ENCODE assay signal across 22 cellular contexts in genomic region chr6:116323863-116324262, GRCh38. TPM values are rescaled to one million over a fixed set of nuclear protein-coding genes. Genes with fewer than 3 reads are reported as not detected.
DNase-seq lines count a peak whose midpoint lies in the region; ATAC-seq and TF ChIP-seq lines count a peak whose summit lies in the region.
"Had no signal": no experiment of that assay in that cellular context is flagged by ENCODE, and none has a peak within 500 bp of the region (broad histone marks: within the 10 kb centered on the region; RNA-seq: fewer than 3 reads in every experiment).

No MANE protein-coding gene starts in this region.

- no peaks in the 10 kb centered on the region for H3K27me3 Mint-ChIP-seq in T-helper 17 cell
- H3K27me3 Mint-ChIP-seq in nephron progenitor cell (ENCODE audit: low read depth, poor library complexity): peaks cover 2% of the 10 kb centered on the region

- no peaks in the 10 kb centered on the region for H3K27me3 ChIP-seq in HUES48 (ENCODE audit: control insufficient read depth, insufficient read depth, low read length)
- no peaks in the 10 kb centered on the region for H3K27me3 ChIP-seq in iPS DF 6.9 (ENCODE audit: control insufficient read depth, insufficient read depth, low read length)
- H3K27me3 ChIP-seq: MG63, SJSA1 had no signal

- H3K4me1 Mint-ChIP-seq in T-helper 17 cell: no peaks in the 10 kb centered on the region
- peaks cover 23% of the 10 kb centered on the region for H3K4me1 Mint-ChIP-seq in nephron progenitor cell

- peaks cover 63% of the 10 kb centered on the region for H3K4me1 ChIP-seq in HUES48 (ENCODE audit: control insufficient read depth, insufficient read depth, low read length)
- peaks cover 6% of the 10 kb centered on the region; the same call in 1 of the 2 replicates for H3K4me1 ChIP-seq in iPS DF 6.9 (ENCODE audit: control insufficient read depth, insufficient read depth, low read length)
- H3K4me1 ChIP-seq in OCI-LY7 (ENCODE audit: insufficient read depth, low read length, poor library complexity, severe bottlenecking): no peaks in the 10 kb centered on the region
- H3K4me1 ChIP-seq: Caco-2, SJSA1 had no signal

- H3K9me3 Mint-ChIP-seq in nephron progenitor cell: no peaks in the 10 kb centered on the region
- H3K9me3 Mint-ChIP-seq: CD8-positive, alpha-beta T cell had no signal

- no peaks in the 10 kb centered on the region for H3K79me2 ChIP-seq in OCI-LY7 (ENCODE audit: insufficient read depth, low read depth, low read length)

- H3K4me2 ChIP-seq in OCI-LY7 (ENCODE audit: low read length): no peak overlapping the region
- H3K4me2 ChIP-seq: PC-9 had no signal

- WGBS in iPS DF 6.9 (ENCODE audit: insufficient coverage, insufficient read length): no CpG with 5 or more reads among the region's 1 CpG

- no peak for ATAC-seq in T-helper 17 cell
- ATAC-seq: CD8-positive, alpha-beta T cell; GM12878; Right ventricle myocardium inferior had no signal

- BruUV-seq in OCI-LY7 (replicated peaks; lab: Mats Ljungman, UMichigan): no TSS peak

- peak overlapping the region; percentile 56 for H3K27ac Mint-ChIP-seq in T-helper 17 cell
- H3K27ac Mint-ChIP-seq in nephron progenitor cell: peak overlapping the region; percentile 8
- H3K27ac Mint-ChIP-seq: CD8-positive, alpha-beta T cell had no signal

- CTCF ChIA-PET in OCI-LY7 (lab: Charles Lee; ENCODE audit: unreplicated experiment): no interaction called here

- H4K20me1 ChIP-seq in OCI-LY7 (ENCODE audit: insufficient read depth, low read length): no peaks in the 10 kb centered on the region

- intact Hi-C loops in OCI-LY7 (cut with micrococcal nuclease; ENCODE audit: unreplicated experiment): no loop called here

- no peak overlapping the region for H3K9ac ChIP-seq in HUES48 (ENCODE audit: low read depth, low read length)

- H3K27ac ChIP-seq in HUES48 (ENCODE audit: low read depth, low read length) (peak overlapping the region; percentile 64), iPS DF 6.9 (ENCODE audit: low read length) (no peak overlapping the region), OCI-LY7 (ENCODE audit: low read depth, low read length, poor library complexity, severe bottlenecking) (no peak overlapping the region)
- H3K27ac ChIP-seq: C4-2B, PC-9, SJSA1 had no signal

- DNase-seq in T-helper 17 cell: no peak
- peak; percentile 31 for DNase-seq in iPS DF 6.9 (ENCODE audit: low read depth, low spot score)
- DNase-seq in nephron progenitor cell: no peak
- no peak for DNase-seq in NCI-H2107 (lab: John Stamatoyannopoulos, UW)
- DNase-seq in T-helper 9 cell: no peak
- no peak for DNase-seq in OCI-LY7 (ENCODE audit: low spot score)
- DNase-seq: Caco-2; CD8-positive, alpha-beta T cell; GDM1; IMR-90; KG1; MG63; NCI-H146; NCI-H1930; NCI-H226; NCI-H510A; PC-9 had no signal

- POLR2A ChIA-PET in OCI-LY7 (lab: Charles Lee): interaction anchor here (0.6 kb wide), 1 partner anchor 23 kb away, joined by 3 read pairs; no protein-coding TSS in a partner anchor

- no peaks in the 10 kb centered on the region for H3K36me3 ChIP-seq in HUES48 (ENCODE audit: control insufficient read depth, insufficient read depth, low read length)
- H3K36me3 ChIP-seq in iPS DF 6.9 (ENCODE audit: control insufficient read depth, insufficient read depth, low read length): no peaks in the 10 kb centered on the region
- no peaks in the 10 kb centered on the region for H3K36me3 ChIP-seq in OCI-LY7 (ENCODE audit: insufficient read depth, low read length)
- H3K36me3 ChIP-seq: MG63, SJSA1 had no signal

- H3K9me3 ChIP-seq in HUES48 (ENCODE audit: control insufficient read depth, insufficient read depth, low read length) (no peaks in the 10 kb centered on the region), T-helper 17 cell (ENCODE audit: control insufficient read depth, low read length, poor library complexity, severe bottlenecking) (no peaks in the 10 kb centered on the region), iPS DF 6.9 (ENCODE audit: control insufficient read depth, insufficient read depth, low read length) (no peaks in the 10 kb centered on the region; the same call in 1 of the 2 replicates), OCI-LY7 (ENCODE audit: low read length) (no peaks in the 10 kb centered on the region)
- H3K9me3 ChIP-seq: Caco-2, MG63, SJSA1 had no signal

- no peaks in the 10 kb centered on the region for H3K36me3 Mint-ChIP-seq in T-helper 17 cell (ENCODE audit: low read depth)
- peaks cover 6% of the 10 kb centered on the region for H3K36me3 Mint-ChIP-seq in nephron progenitor cell (ENCODE audit: low read depth)

- H2AFZ ChIP-seq in OCI-LY7 (ENCODE audit: low read length): no peak overlapping the region
- H2AFZ ChIP-seq: PC-9 had no signal

- TF ChIP-seq CTCF in nephron progenitor cell (IDR thresholded peaks at IDR 0.05) (no peak), OCI-LY7 (conservative IDR thresholded peaks at IDR 0.05; ENCODE audit: low read length) (no peak)

- H3K4me3 Mint-ChIP-seq in T-helper 17 cell (no peak overlapping the region), nephron progenitor cell (no peak overlapping the region)
- H3K4me3 Mint-ChIP-seq: CD8-positive, alpha-beta T cell had no signal

- no peak overlapping the region for H3K4me3 ChIP-seq in HUES48 (ENCODE audit: low read depth, low read length)
- H3K4me3 ChIP-seq in iPS DF 6.9 (ENCODE audit: low read length): no peak overlapping the region
- no peak overlapping the region for H3K4me3 ChIP-seq in OCI-LY7 (ENCODE audit: low read depth, low read length, poor library complexity, severe bottlenecking)
- H3K4me3 ChIP-seq: GM12878, MG63, PC-9, SJSA1 had no signal

- H3K9me2 ChIP-seq in OCI-LY7 (ENCODE audit: insufficient read depth, low read length): no peaks in the 10 kb centered on the region

RNA-seq across cellular contexts. Expression of gene TSPYL1, which starts 44.1 kb away (rescaled TPM):
- total RNA-seq in T-helper 17 cell (100 to 1,000 TPM; 199 to 216 TPM), OCI-LY7 (2022) (50.3 and 55.3 TPM in 2 replicates)
- 32.8 and 33.3 TPM in 2 replicates for total RNA-seq in OCI-LY7 (2014; rRNA removed; shearing (Covaris generic))

RNA-seq across cellular contexts. Expression of gene DSE, which starts 46.9 kb away (rescaled TPM):
- total RNA-seq in T-helper 17 cell: 10 to 100 TPM; 19.2 to 32.3 TPM
- 3.9 and 5.3 TPM in 2 replicates for total RNA-seq in OCI-LY7 (2014; rRNA removed; shearing (Covaris generic))
- total RNA-seq in OCI-LY7 (2022): 6.2 and 7.6 TPM in 2 replicates
